20 cellular contexts compared by ENCODE assay signal in the genomic region with DNA sequence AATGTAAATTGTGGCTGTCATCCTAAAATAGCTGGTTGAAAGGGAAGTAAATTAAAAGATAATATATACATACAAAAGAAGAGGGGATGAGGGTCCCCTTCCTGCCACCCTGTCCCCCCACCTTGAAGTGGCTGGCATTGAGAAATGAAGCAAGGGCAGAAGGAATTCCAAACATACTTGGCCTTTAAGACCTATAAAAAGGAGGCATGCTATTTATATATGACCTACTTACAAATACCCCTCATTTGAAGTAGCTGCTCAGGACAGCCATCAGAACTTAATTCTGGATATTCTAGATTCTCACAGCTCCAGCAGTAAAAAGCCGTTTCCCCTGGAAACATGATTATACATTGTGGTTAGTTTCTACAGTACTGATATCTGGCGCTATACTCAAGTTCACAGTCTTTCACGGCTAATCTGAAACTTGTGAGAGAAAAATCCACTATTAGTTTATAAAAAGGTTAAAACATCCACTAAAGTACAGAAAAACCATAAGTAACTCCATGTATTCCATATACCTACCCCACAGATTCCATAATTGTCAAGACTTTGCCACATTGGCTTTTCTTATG. TPM values are rescaled to one million over a fixed set of nuclear protein-coding genes. Genes with fewer than 3 reads are reported as not detected.
DNase-seq lines count a peak whose midpoint lies in the region; ATAC-seq and TF ChIP-seq lines count a peak whose summit lies in the region.
"Had no signal": no experiment of that assay in that cellular context is flagged by ENCODE, and none has a peak within 500 bp of the region (broad histone marks: within the 10 kb centered on the region; RNA-seq: fewer than 3 reads in every experiment).

No MANE protein-coding gene starts in this region.

- no peaks in the 10 kb centered on the region for H3K79me1 ChIP-seq in neuronal stem cell (ENCODE audit: low read depth, low read length)

- H4K20me1 ChIP-seq in Loucy (ENCODE audit: insufficient read depth, low read length, poor library complexity, severe bottlenecking): no peaks in the 10 kb centered on the region

- no peak overlapping the region for H3K4ac ChIP-seq in neuronal stem cell (ENCODE audit: low read length)

- peak overlapping the region; percentile 69 for H3K9ac ChIP-seq in Loucy (ENCODE audit: low read depth, low read length, poor library complexity, severe bottlenecking)
- H3K9ac ChIP-seq in neuronal stem cell (ENCODE audit: low read depth, low read length, poor library complexity): no peak overlapping the region
- H3K9ac ChIP-seq: KMS-11 had no signal

- H3K23ac ChIP-seq in neuronal stem cell (ENCODE audit: low read depth, low read length, poor library complexity): no peak overlapping the region

- TF ChIP-seq POLR2A in testis (IDR thresholded peaks at IDR 0.05): no peak

- H3K27me3 ChIP-seq in Loucy (ENCODE audit: insufficient read depth, low read length, poor library complexity, severe bottlenecking) (no peaks in the 10 kb centered on the region), neuronal stem cell (ENCODE audit: control insufficient read depth in 3 of 3, insufficient read depth in 3 of 3, low read depth in 1 of 3, low read length in 3 of 3) (no peaks in the 10 kb centered on the region), testis (no peaks in the 10 kb centered on the region)
- H3K27me3 ChIP-seq: Peyer's patch had no signal

- CTCF ChIA-PET in HEK293 (lab: Yijun Ruan, JAX): interaction anchor here (0.6 to 0.9 kb wide), 3 partner anchors 74 to 1070 kb away, joined by 3 to 4 read pairs (median 3); no protein-coding TSS in a partner anchor

- no peak overlapping the region for H2BK5ac ChIP-seq in neuronal stem cell (ENCODE audit: low read length)

- H3K36me3 ChIP-seq in HEK293 (ENCODE audit: control insufficient read depth in 2 of 2, insufficient read depth in 1 of 2, low read length in 2 of 2) (no peaks in the 10 kb centered on the region), Loucy (ENCODE audit: insufficient read depth, low read length) (no peaks in the 10 kb centered on the region), neuronal stem cell (replicated peaks in 1 of 2; ENCODE audit: control insufficient read depth in 2 of 2, insufficient read depth in 2 of 2, low read length in 2 of 2) (no peaks in the 10 kb centered on the region), testis (ENCODE audit: low read depth, missing control alignments) (no peaks in the 10 kb centered on the region)
- H3K36me3 ChIP-seq: MG63, Peyer's patch had no signal

- DNase-seq in astrocyte of the hippocampus (ENCODE audit: low read depth, low spot score): peak; percentile 5
- DNase-seq in neuronal stem cell (ENCODE audit: low spot score): no peak
- DNase-seq in testis: no peak
- no peak for DNase-seq in NK-92 (lab: John Stamatoyannopoulos, UW; ENCODE audit: unreplicated experiment)
- DNase-seq in HuH-7 (ENCODE audit: low spot score): no peak
- DNase-seq: ACHN; AML-193; Caco-2; CD4-positive, CD25-positive, alpha-beta regulatory T cell; H7; MG63; NCI-H1092 treated with DMSO at 0.1 percent for 48 hours; NCI-H510A treated with DMSO at 0.1 percent for 48 hours; NCI-H82; Peyer's patch; SHP77 had no signal

- H3K27ac ChIP-seq in HEK293 (ENCODE audit: extremely low read depth, low read depth, low read length) (no peak overlapping the region), neuronal stem cell (replicated peaks; ENCODE audit: low read length) (no peak overlapping the region), testis (no peak overlapping the region)
- H3K27ac ChIP-seq: KMS-11, Peyer's patch had no signal

- H4K8ac ChIP-seq in neuronal stem cell (ENCODE audit: low read depth, low read length): no peak overlapping the region

- POLR2A ChIA-PET in HEK293 (lab: Yijun Ruan, JAX): interaction anchor here (0.6 kb wide), 1 partner anchor 138 kb away, joined by 3 read pairs; no protein-coding TSS in a partner anchor

- H2BK15ac ChIP-seq in neuronal stem cell (ENCODE audit: low read length): no peak overlapping the region

- H4K91ac ChIP-seq in neuronal stem cell (ENCODE audit: low read depth, low read length, poor library complexity): no peak overlapping the region

- H3K9me3 ChIP-seq in HEK293 (ENCODE audit: control insufficient read depth, insufficient read depth, low read depth, low read length) (no peaks in the 10 kb centered on the region), Loucy (ENCODE audit: insufficient read depth, low read depth, low read length) (no peaks in the 10 kb centered on the region), neuronal stem cell (replicated peaks in 1 of 2; ENCODE audit: control insufficient read depth in 2 of 2, insufficient read depth in 1 of 2, low read depth in 1 of 2, low read length in 2 of 2) (no peaks in the 10 kb centered on the region), testis (no peaks in the 10 kb centered on the region)
- H3K9me3 ChIP-seq: Caco-2, MG63, Peyer's patch had no signal

- no peak overlapping the region for H2BK12ac ChIP-seq in neuronal stem cell (ENCODE audit: low read length)

- TF ChIP-seq CTCF in HEK293 (tag by site-specific recombination; IDR thresholded peaks at IDR 0.05): no peak
- no peak for TF ChIP-seq CTCF in Loucy (conservative IDR thresholded peaks at IDR 0.05; ENCODE audit: low read length)
- TF ChIP-seq CTCF in testis (IDR thresholded peaks at IDR 0.05): no peak

- H2AFZ ChIP-seq in Loucy (ENCODE audit: low read length): no peak overlapping the region; the same call in 1 of the 2 replicates
- peak overlapping the region; percentile 23 for H2AFZ ChIP-seq in neuronal stem cell (ENCODE audit: low read length)

- H3K4me3 ChIP-seq in HEK293 (ENCODE audit: low read depth, low read length) (no peak overlapping the region), Loucy (ENCODE audit: low read length, poor library complexity, severe bottlenecking) (no peak overlapping the region), neuronal stem cell (ENCODE audit: low read length in 2 of 2) (no peak overlapping the region), testis (no peak overlapping the region)
- H3K4me3 ChIP-seq: MG63, Peyer's patch had no signal

- intact Hi-C loops in testis (cut with DNase I; ENCODE audit: low total_unique reads): no loop called here

- H3K79me2 ChIP-seq in Loucy (ENCODE audit: insufficient read depth, low read length): no peaks in the 10 kb centered on the region

- H2AK5ac ChIP-seq in neuronal stem cell (ENCODE audit: low read depth, low read length): no peak overlapping the region

- peaks cover 18% of the 10 kb centered on the region for H3K4me1 ChIP-seq in HEK293 (ENCODE audit: control insufficient read depth, insufficient read depth, low read length)
- H3K4me1 ChIP-seq in Loucy (ENCODE audit: insufficient read depth, low read length, poor library complexity, severe bottlenecking): peaks cover 65% of the 10 kb centered on the region
- H3K4me1 ChIP-seq in neuronal stem cell (ENCODE audit: control insufficient read depth in 2 of 2, insufficient read depth in 1 of 2, low read depth in 1 of 2, low read length in 2 of 2): peaks cover 0 to 8% of the 10 kb centered on the region in 2 donors
- no peaks in the 10 kb centered on the region for H3K4me1 ChIP-seq in testis
- H3K4me1 ChIP-seq: Caco-2 had no signal

- H2BK120ac ChIP-seq in neuronal stem cell (ENCODE audit: low read depth, low read length): no peak overlapping the region

- H3F3A ChIP-seq in Loucy (ENCODE audit: low read depth): peaks cover 13% of the 10 kb centered on the region

- WGBS in neuronal stem cell (ENCODE audit: extremely low coverage in 2 of 2, insufficient read length in 2 of 2, insufficient replicate concordance in 1 of 2), 2 donors: no CpG with 5 or more reads among the region's 3 CpGs
- WGBS in testis, 2 donors: 59 to 69% methylated on average over 3 of the region's 3 CpGs

- H3K9me2 ChIP-seq in Loucy (replicated peaks; ENCODE audit: low read depth, low read length): no peaks in the 10 kb centered on the region

- no peak overlapping the region for H3K18ac ChIP-seq in neuronal stem cell (ENCODE audit: low read length)

- H3K4me2 ChIP-seq in Loucy (ENCODE audit: low read depth, low read length, poor library complexity, severe bottlenecking) (peak overlapping the region; percentile 10), neuronal stem cell (ENCODE audit: insufficient read depth, low read length, poor library complexity, severe bottlenecking) (no peak overlapping the region)
- H3K4me2 ChIP-seq: KMS-11 had no signal

- ATAC-seq in GM19455 (IDR thresholded peaks at IDR 0.05; ENCODE audit: unreplicated experiment): no peak

- no peak overlapping the region for H3K14ac ChIP-seq in neuronal stem cell (ENCODE audit: low read length)

TF ChIP-seq in HEK293, 187 proteins besides CTCF, POLR2A, EP300 and RAD21:
- TF ChIP-seq, protein P1, sequence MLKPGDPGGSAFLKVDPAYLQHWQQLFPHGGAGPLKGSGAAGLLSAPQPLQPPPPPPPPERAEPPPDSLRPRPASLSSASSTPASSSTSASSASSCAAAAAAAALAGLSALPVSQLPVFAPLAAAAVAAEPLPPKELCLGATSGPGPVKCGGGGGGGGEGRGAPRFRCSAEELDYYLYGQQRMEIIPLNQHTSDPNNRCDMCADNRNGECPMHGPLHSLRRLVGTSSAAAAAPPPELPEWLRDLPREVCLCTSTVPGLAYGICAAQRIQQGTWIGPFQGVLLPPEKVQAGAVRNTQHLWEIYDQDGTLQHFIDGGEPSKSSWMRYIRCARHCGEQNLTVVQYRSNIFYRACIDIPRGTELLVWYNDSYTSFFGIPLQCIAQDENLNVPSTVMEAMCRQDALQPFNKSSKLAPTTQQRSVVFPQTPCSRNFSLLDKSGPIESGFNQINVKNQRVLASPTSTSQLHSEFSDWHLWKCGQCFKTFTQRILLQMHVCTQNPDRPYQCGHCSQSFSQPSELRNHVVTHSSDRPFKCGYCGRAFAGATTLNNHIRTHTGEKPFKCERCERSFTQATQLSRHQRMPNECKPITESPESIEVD (tag by site-specific recombination; IDR thresholded peaks at IDR 0.05): peak; percentile 60
- TF ChIP-seq ZNF132 (tag by site-specific recombination; IDR thresholded peaks at IDR 0.05; ENCODE audit: borderline replicate concordance): no peak
- no peak for TF ChIP-seq ZNF133 (tag by site-specific recombination; IDR thresholded peaks at IDR 0.05)

RNA-seq across cellular contexts. Expression of a gene that starts 9.6 kb away (rescaled TPM):
- 2.5 TPM for polyA plus RNA-seq in neuronal stem cell (2013, experiment 1 of 2)
- polyA plus RNA-seq in neuronal stem cell (2013, experiment 2 of 2): 2.3 TPM
- 1 to 10 TPM; 8.4 to 9.1 TPM for total RNA-seq in testis
- 1.6 TPM for polyA plus RNA-seq in testis (ENCODE audit: insufficient read depth, low read depth, low replicate concordance)
- total RNA-seq: Caco-2 had no signal
